9 cellular contexts compared by ENCODE assay signal in the genomic region with DNA sequence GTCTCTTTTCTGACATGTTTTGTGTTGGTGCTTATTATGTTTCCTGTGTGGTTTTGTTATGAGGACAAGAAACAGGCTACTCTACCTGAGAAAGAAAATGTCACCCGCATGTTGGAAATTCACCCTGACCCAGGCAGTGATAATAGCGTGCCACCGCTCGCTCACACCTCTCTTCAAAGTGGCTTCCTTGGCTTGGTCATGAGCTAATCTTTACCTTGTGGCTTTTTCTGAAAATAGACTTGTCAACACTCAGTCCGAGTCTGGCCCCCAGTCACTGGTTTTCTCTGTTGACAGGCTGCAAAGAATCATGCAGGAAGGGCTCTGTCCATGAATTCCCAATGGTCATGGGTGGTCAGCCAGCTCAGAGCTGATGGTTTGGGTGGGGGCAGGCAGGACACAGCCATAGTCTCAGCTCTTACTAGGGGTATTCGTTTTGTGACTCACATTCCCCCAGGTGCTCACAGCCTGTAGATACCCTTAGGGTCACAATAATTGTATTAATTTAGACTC.
DNase-seq lines count a peak whose midpoint lies in the region; ATAC-seq and TF ChIP-seq lines count a peak whose summit lies in the region.
"Had no signal": no experiment of that assay in that cellular context is flagged by ENCODE, and none has a peak within 500 bp of the region (broad histone marks: within the 10 kb centered on the region; RNA-seq: fewer than 3 reads in every experiment).

No MANE protein-coding gene starts in this region.

- peaks cover 28% of the 10 kb centered on the region for H3K36me3 Mint-ChIP-seq in activated naive CD4-positive, alpha-beta T cell treated with anti-CD3 and anti-CD28 coated beads, Interleukin-2, amount 10 ng/mL, durations not matched to agents 7 days and 5 days
- H3K36me3 Mint-ChIP-seq in activated CD8-positive, alpha-beta T cell treated with anti-CD3 and anti-CD28 coated beads for 36 hours (ENCODE audit: low read depth) = peaks cover 43% of the 10 kb centered on the region
- H3K36me3 Mint-ChIP-seq in stimulated activated effector memory CD8-positive, alpha-beta T cell treated with anti-CD3 and anti-CD28 coated beads, Interleukin-12 subunit alpha, Interleukin-12 subunit beta, amount 100 ng/mL, for 72 hours = peaks cover 15% of the 10 kb centered on the region
- no peaks in the 10 kb centered on the region for H3K36me3 Mint-ChIP-seq in Caco-2 (ENCODE audit: insufficient read depth, unreplicated experiment)

- intact Hi-C loops in activated CD8-positive, alpha-beta T cell treated with anti-CD3 and anti-CD28 coated beads for 36 hours (cut with micrococcal nuclease) = no loop called here
- intact Hi-C loops in Caco-2 (cut with micrococcal nuclease; ENCODE audit: unreplicated experiment) (loop anchor here (10.0 kb wide), 1 partner anchor 371 kb away; no protein-coding TSS in a partner anchor), thyroid gland (cut with DNase I) (loop anchor here (5.0 kb wide), 1 partner anchor 194 kb away; no protein-coding TSS in a partner anchor)

- H3K4me3 Mint-ChIP-seq in activated naive CD4-positive, alpha-beta T cell treated with anti-CD3 and anti-CD28 coated beads, Interleukin-2, amount 10 ng/mL, durations not matched to agents 7 days and 5 days = no peak overlapping the region
- no peak overlapping the region for H3K4me3 Mint-ChIP-seq in activated CD8-positive, alpha-beta T cell treated with anti-CD3 and anti-CD28 coated beads for 36 hours
- H3K4me3 Mint-ChIP-seq in stimulated activated effector memory CD8-positive, alpha-beta T cell treated with anti-CD3 and anti-CD28 coated beads, Interleukin-12 subunit alpha, Interleukin-12 subunit beta, amount 100 ng/mL, for 72 hours = peak overlapping the region; percentile 55
- H3K4me3 Mint-ChIP-seq in Caco-2 (ENCODE audit: unreplicated experiment) = no peak overlapping the region

- no peak overlapping the region for H3K27ac ChIP-seq in thyroid gland

- H3K9me3 ChIP-seq in Caco-2 (no peaks in the 10 kb centered on the region), thyroid gland (no peaks in the 10 kb centered on the region)

- H3K36me3 ChIP-seq in Caco-2 (ENCODE audit: control insufficient read depth, insufficient read depth, low read length) (no peaks in the 10 kb centered on the region), thyroid gland (no peaks in the 10 kb centered on the region)

- no peak for TF ChIP-seq CTCF in activated CD8-positive, alpha-beta T cell treated with anti-CD3 and anti-CD28 coated beads for 36 hours (IDR thresholded peaks at IDR 0.05)
- no peak for TF ChIP-seq CTCF in Caco-2 (IDR thresholded peaks at IDR 0.05; ENCODE audit: insufficient read depth in 1 of 2, low read depth in 1 of 2, low read length in 1 of 2, severe bottlenecking in 1 of 2, unreplicated experiment in 1 of 2)
- no peak for TF ChIP-seq CTCF in thyroid gland (IDR thresholded peaks at IDR 0.05)

- no TSS peak for BruUV-seq in Caco-2 (replicated peaks; lab: Mats Ljungman, UMichigan)

- peaks cover 10% of the 10 kb centered on the region; the same call in 1 of the 2 replicates for H3K4me1 ChIP-seq in Caco-2
- peaks cover 0 to 8% of the 10 kb centered on the region in 2 donors for H3K4me1 ChIP-seq in thyroid gland

- peaks cover 29% of the 10 kb centered on the region for H3K4me1 Mint-ChIP-seq in activated naive CD4-positive, alpha-beta T cell treated with anti-CD3 and anti-CD28 coated beads, Interleukin-2, amount 10 ng/mL, durations not matched to agents 7 days and 5 days
- H3K4me1 Mint-ChIP-seq in activated CD8-positive, alpha-beta T cell treated with anti-CD3 and anti-CD28 coated beads for 36 hours (ENCODE audit: low read depth) = peaks cover 52% of the 10 kb centered on the region
- peaks cover 50% of the 10 kb centered on the region for H3K4me1 Mint-ChIP-seq in stimulated activated effector memory CD8-positive, alpha-beta T cell treated with anti-CD3 and anti-CD28 coated beads, Interleukin-12 subunit alpha, Interleukin-12 subunit beta, amount 100 ng/mL, for 72 hours
- no peaks in the 10 kb centered on the region for H3K4me1 Mint-ChIP-seq in Caco-2 (ENCODE audit: low read depth, unreplicated experiment)

- peak; percentile 82 for ATAC-seq in HG02763 (IDR thresholded peaks at IDR 0.05; ENCODE audit: unreplicated experiment)
- ATAC-seq in activated CD8-positive, alpha-beta T cell treated with anti-CD3 and anti-CD28 coated beads for 36 hours = peak; percentile 69
- peak; percentile 93 for ATAC-seq in stimulated activated effector memory CD8-positive, alpha-beta T cell treated with anti-CD3 and anti-CD28 coated beads, Interleukin-12 subunit alpha, Interleukin-12 subunit beta, amount 100 ng/mL, for 72 hours

- H3K27ac Mint-ChIP-seq in activated naive CD4-positive, alpha-beta T cell treated with anti-CD3 and anti-CD28 coated beads, Interleukin-2, amount 10 ng/mL, durations not matched to agents 7 days and 5 days = peak overlapping the region; percentile 47
- peak overlapping the region; percentile 83 for H3K27ac Mint-ChIP-seq in activated CD8-positive, alpha-beta T cell treated with anti-CD3 and anti-CD28 coated beads for 36 hours
- peak overlapping the region; percentile 99 for H3K27ac Mint-ChIP-seq in stimulated activated effector memory CD8-positive, alpha-beta T cell treated with anti-CD3 and anti-CD28 coated beads, Interleukin-12 subunit alpha, Interleukin-12 subunit beta, amount 100 ng/mL, for 72 hours
- H3K27ac Mint-ChIP-seq in Caco-2 (ENCODE audit: unreplicated experiment) = no peak overlapping the region

- no peaks in the 10 kb centered on the region for H3K27me3 ChIP-seq in Caco-2 (replicated peaks; ENCODE audit: control insufficient read depth, insufficient read depth, low read length)
- H3K27me3 ChIP-seq in thyroid gland = no peaks in the 10 kb centered on the region

- CTCF ChIA-PET in activated naive CD4-positive, alpha-beta T cell treated with anti-CD3 and anti-CD28 coated beads, Interleukin-2, amount 10 ng/mL, durations not matched to agents 7 days and 5 days (lab: Charles Lee) = interaction anchor here (0.9 to 1.9 kb wide), 3 partner anchors 17 to 514 kb away, joined by 3 to 4 read pairs (median 4); no protein-coding TSS in a partner anchor
- CTCF ChIA-PET in activated CD8-positive, alpha-beta T cell treated with anti-CD3 and anti-CD28 coated beads for 36 hours (lab: Charles Lee) = interaction anchor here (1.0 to 1.5 kb wide), 3 partner anchors 12 to 459 kb away, joined by 3 to 4 read pairs (median 3); no protein-coding TSS in a partner anchor
- CTCF ChIA-PET in Caco-2 (lab: Charles Lee) = interaction anchor here (1.2 kb wide), 1 partner anchor 191 kb away, joined by 3 read pairs; no protein-coding TSS in a partner anchor

- no peak for DNase-seq in activated naive CD4-positive, alpha-beta T cell treated with anti-CD3 and anti-CD28 coated beads, Interleukin-2, amount 10 ng/mL, durations not matched to agents 7 days and 5 days
- no peak for DNase-seq in activated naive CD4-positive, alpha-beta T cell (lab: John Stamatoyannopoulos, UW)
- peak; percentile 71 for DNase-seq in activated CD8-positive, alpha-beta T cell treated with anti-CD3 and anti-CD28 coated beads for 36 hours
- DNase-seq in stimulated activated effector memory CD8-positive, alpha-beta T cell treated with anti-CD3 and anti-CD28 coated beads, Interleukin-12 subunit alpha, Interleukin-12 subunit beta, amount 100 ng/mL, for 72 hours (ENCODE audit: low spot score in 2 of 2) = peak; percentile 38 to 84
- no peak for DNase-seq in HUDEP-2 (lab: John Stamatoyannopoulos, UW; ENCODE audit: unreplicated experiment in 76 of 76)
- DNase-seq in Caco-2 = no peak
- no peak for DNase-seq in thyroid gland
- DNase-seq: DMS79 treated with DMSO at 0.1 percent for 48 hours had no signal

- TF ChIP-seq POLR2A in thyroid gland (IDR thresholded peaks at IDR 0.05) = no peak

- 81 to 88% methylated on average over 6 of the region's 6 CpGs for WGBS in thyroid gland, 2 donors

- H3K27me3 Mint-ChIP-seq in activated naive CD4-positive, alpha-beta T cell treated with anti-CD3 and anti-CD28 coated beads, Interleukin-2, amount 10 ng/mL, durations not matched to agents 7 days and 5 days = no peaks in the 10 kb centered on the region
- H3K27me3 Mint-ChIP-seq in activated CD8-positive, alpha-beta T cell treated with anti-CD3 and anti-CD28 coated beads for 36 hours = no peaks in the 10 kb centered on the region
- H3K27me3 Mint-ChIP-seq in Caco-2 (ENCODE audit: insufficient read depth, unreplicated experiment) = no peaks in the 10 kb centered on the region

- POLR2A ChIA-PET in activated CD8-positive, alpha-beta T cell treated with anti-CD3 and anti-CD28 coated beads for 36 hours (lab: Charles Lee) = no interaction called here
- POLR2A ChIA-PET in Caco-2 (lab: Charles Lee) = no interaction called here

- no peak overlapping the region for H3K4me3 ChIP-seq in Caco-2 (ENCODE audit: low read depth, low read length)
- no peak overlapping the region for H3K4me3 ChIP-seq in thyroid gland (replicated peaks in 1 of 3)

- H3K9me3 Mint-ChIP-seq in activated naive CD4-positive, alpha-beta T cell treated with anti-CD3 and anti-CD28 coated beads, Interleukin-2, amount 10 ng/mL, durations not matched to agents 7 days and 5 days = no peaks in the 10 kb centered on the region
- no peaks in the 10 kb centered on the region for H3K9me3 Mint-ChIP-seq in activated CD8-positive, alpha-beta T cell treated with anti-CD3 and anti-CD28 coated beads for 36 hours
- no peaks in the 10 kb centered on the region for H3K9me3 Mint-ChIP-seq in stimulated activated effector memory CD8-positive, alpha-beta T cell treated with anti-CD3 and anti-CD28 coated beads, Interleukin-12 subunit alpha, Interleukin-12 subunit beta, amount 100 ng/mL, for 72 hours
- H3K9me3 Mint-ChIP-seq in Caco-2 (ENCODE audit: unreplicated experiment) = no peaks in the 10 kb centered on the region

Comparison
In these comparisons a context has a peak if more than half of its experiments do, and no peak if none do; other contexts are left out.
1. DNase-seq: peak in activated CD8-positive, alpha-beta T cell treated with anti-CD3 and anti-CD28 coated beads for 36 hours (single experiment) and stimulated activated effector memory CD8-positive, alpha-beta T cell treated with anti-CD3 and anti-CD28 coated beads, Interleukin-12 subunit alpha, Interleukin-12 subunit beta, amount 100 ng/mL, for 72 hours (2 of 2); none in activated naive CD4-positive, alpha-beta T cell treated with anti-CD3 and anti-CD28 coated beads, Interleukin-2, amount 10 ng/mL, durations not matched to agents 7 days and 5 days (single experiment), activated naive CD4-positive, alpha-beta T cell (0 of 4), HUDEP-2 (0 of 76), Caco-2 (0 of 2) and thyroid gland (0 of 2).
2. Peak in every context shown above with its lines, with median percentiles within 50 percentile points of each other: ATAC-seq.